ENCODE assay signal across 17 cellular contexts in the genomic region with DNA sequence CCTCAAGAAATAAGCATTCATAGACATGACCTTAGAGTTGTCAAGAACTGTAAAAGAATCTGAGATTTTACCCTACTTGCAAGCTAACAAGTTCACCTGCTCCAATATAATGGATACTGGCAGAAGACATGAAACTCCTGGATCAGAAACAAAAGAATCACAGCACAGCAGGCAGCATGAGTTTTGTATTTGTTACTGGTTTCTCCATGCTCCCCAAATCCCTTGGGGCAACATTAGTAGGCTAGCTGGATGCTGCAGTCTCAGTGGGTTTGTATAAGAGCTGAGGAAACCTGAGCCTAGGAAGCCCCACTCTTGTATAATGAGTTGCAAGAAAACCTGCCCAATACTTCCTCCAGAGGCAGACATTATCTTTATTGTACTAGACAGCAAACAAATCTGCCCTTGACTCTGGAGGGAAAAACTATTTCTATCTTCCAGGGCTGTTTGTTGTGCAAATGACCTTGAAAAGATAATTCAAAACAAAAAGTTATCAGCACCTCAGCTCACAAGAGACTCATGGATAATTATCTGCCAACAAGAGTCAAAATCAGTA.
DNase-seq lines count a peak whose midpoint lies in the region; ATAC-seq and TF ChIP-seq lines count a peak whose summit lies in the region.
"Had no signal": no experiment of that assay in that cellular context is flagged by ENCODE, and none has a peak within 500 bp of the region (broad histone marks: within the 10 kb centered on the region; RNA-seq: fewer than 3 reads in every experiment).

No MANE protein-coding gene starts in this region.

- peak; percentile 66 for ATAC-seq in left colon
- ATAC-seq: GM23338 had no signal

- H3K4me3 Mint-ChIP-seq in activated naive CD4-positive, alpha-beta T cell treated with anti-CD3 and anti-CD28 coated beads for 36 hours = no peak overlapping the region
- H3K4me3 Mint-ChIP-seq: CD4-positive, alpha-beta memory T cell; GM23338 had no signal

- H3K36me3 ChIP-seq in HEK293 (ENCODE audit: control insufficient read depth in 2 of 2, insufficient read depth in 1 of 2, low read length in 2 of 2) = no peaks in the 10 kb centered on the region; a peak in 1 of 3 replicates
- H3K36me3 ChIP-seq: BLaER1, SJSA1 had no signal

- CTCF ChIA-PET in HEK293 (lab: Yijun Ruan, JAX) = no interaction called here
- CTCF ChIA-PET in activated naive CD4-positive, alpha-beta T cell treated with anti-CD3 and anti-CD28 coated beads for 36 hours (lab: Charles Lee) = no interaction called here

- POLR2A ChIA-PET in HEK293 (lab: Yijun Ruan, JAX) = no interaction called here

- H3K9me3 ChIP-seq in HEK293 (ENCODE audit: control insufficient read depth, insufficient read depth, low read depth, low read length) = no peaks in the 10 kb centered on the region
- H3K9me3 ChIP-seq: BLaER1, SJSA1 had no signal

- peaks cover 2% of the 10 kb centered on the region for H3K27me3 Mint-ChIP-seq in activated naive CD4-positive, alpha-beta T cell treated with anti-CD3 and anti-CD28 coated beads for 36 hours (ENCODE audit: low read depth)

- intact Hi-C loops in left colon (cut with DNase I, micrococcal nuclease) = no loop called here
- intact Hi-C loops in activated naive CD4-positive, alpha-beta T cell treated with anti-CD3 and anti-CD28 coated beads for 36 hours (cut with micrococcal nuclease) = no loop called here

- no peak overlapping the region for H3K27ac ChIP-seq in HEK293 (ENCODE audit: extremely low read depth, low read depth, low read length)
- H3K27ac ChIP-seq: BLaER1, PC-9, SJSA1 had no signal

- no peak for TF ChIP-seq CTCF in HEK293 (tag by site-specific recombination; IDR thresholded peaks at IDR 0.05)

- DNase-seq in NCI-H2171 treated with DMSO at 0.1 percent for 48 hours (lab: John Stamatoyannopoulos, UW) (peak; percentile 4), NCI-H2171 (lab: John Stamatoyannopoulos, UW) (no peak), NCI-H69 (lab: John Stamatoyannopoulos, UW) (peak; percentile 56), left colon (no peak), NCI-H526 (lab: John Stamatoyannopoulos, UW) (no peak)
- no peak for DNase-seq in activated naive CD4-positive, alpha-beta T cell treated with anti-CD3 and anti-CD28 coated beads for 36 hours
- DNase-seq: CD4-positive, alpha-beta memory T cell; DMS53; EL; HCEC 1CT; NCI-H1092 treated with DMSO at 0.1 percent for 48 hours; NCI-H1694 treated with DMSO at 0.1 percent for 48 hours; PC-9 had no signal

- H3K27ac Mint-ChIP-seq in activated naive CD4-positive, alpha-beta T cell treated with anti-CD3 and anti-CD28 coated beads for 36 hours = no peak overlapping the region
- H3K27ac Mint-ChIP-seq: CD4-positive, alpha-beta memory T cell; GM23338 had no signal

- H3K4me1 Mint-ChIP-seq in activated naive CD4-positive, alpha-beta T cell treated with anti-CD3 and anti-CD28 coated beads for 36 hours (ENCODE audit: low read depth) = no peaks in the 10 kb centered on the region
- H3K4me1 Mint-ChIP-seq: GM23338 had no signal

- no peak overlapping the region for H3K4me3 ChIP-seq in HEK293 (ENCODE audit: low read depth, low read length)
- H3K4me3 ChIP-seq: BLaER1, GM23338, PC-9, SJSA1 had no signal

- no peaks in the 10 kb centered on the region for H3K36me3 Mint-ChIP-seq in activated naive CD4-positive, alpha-beta T cell treated with anti-CD3 and anti-CD28 coated beads for 36 hours (ENCODE audit: low read depth)

- H3K4me1 ChIP-seq in HEK293 (ENCODE audit: control insufficient read depth, insufficient read depth, low read length) = no peaks in the 10 kb centered on the region
- H3K4me1 ChIP-seq: BLaER1 had no signal

- no peaks in the 10 kb centered on the region for H3K9me3 Mint-ChIP-seq in activated naive CD4-positive, alpha-beta T cell treated with anti-CD3 and anti-CD28 coated beads for 36 hours
- H3K9me3 Mint-ChIP-seq: GM23338 had no signal

TF ChIP-seq in HEK293, 187 proteins besides CTCF, POLR2A, EP300 and RAD21:
- TF ChIP-seq, protein P1, sequence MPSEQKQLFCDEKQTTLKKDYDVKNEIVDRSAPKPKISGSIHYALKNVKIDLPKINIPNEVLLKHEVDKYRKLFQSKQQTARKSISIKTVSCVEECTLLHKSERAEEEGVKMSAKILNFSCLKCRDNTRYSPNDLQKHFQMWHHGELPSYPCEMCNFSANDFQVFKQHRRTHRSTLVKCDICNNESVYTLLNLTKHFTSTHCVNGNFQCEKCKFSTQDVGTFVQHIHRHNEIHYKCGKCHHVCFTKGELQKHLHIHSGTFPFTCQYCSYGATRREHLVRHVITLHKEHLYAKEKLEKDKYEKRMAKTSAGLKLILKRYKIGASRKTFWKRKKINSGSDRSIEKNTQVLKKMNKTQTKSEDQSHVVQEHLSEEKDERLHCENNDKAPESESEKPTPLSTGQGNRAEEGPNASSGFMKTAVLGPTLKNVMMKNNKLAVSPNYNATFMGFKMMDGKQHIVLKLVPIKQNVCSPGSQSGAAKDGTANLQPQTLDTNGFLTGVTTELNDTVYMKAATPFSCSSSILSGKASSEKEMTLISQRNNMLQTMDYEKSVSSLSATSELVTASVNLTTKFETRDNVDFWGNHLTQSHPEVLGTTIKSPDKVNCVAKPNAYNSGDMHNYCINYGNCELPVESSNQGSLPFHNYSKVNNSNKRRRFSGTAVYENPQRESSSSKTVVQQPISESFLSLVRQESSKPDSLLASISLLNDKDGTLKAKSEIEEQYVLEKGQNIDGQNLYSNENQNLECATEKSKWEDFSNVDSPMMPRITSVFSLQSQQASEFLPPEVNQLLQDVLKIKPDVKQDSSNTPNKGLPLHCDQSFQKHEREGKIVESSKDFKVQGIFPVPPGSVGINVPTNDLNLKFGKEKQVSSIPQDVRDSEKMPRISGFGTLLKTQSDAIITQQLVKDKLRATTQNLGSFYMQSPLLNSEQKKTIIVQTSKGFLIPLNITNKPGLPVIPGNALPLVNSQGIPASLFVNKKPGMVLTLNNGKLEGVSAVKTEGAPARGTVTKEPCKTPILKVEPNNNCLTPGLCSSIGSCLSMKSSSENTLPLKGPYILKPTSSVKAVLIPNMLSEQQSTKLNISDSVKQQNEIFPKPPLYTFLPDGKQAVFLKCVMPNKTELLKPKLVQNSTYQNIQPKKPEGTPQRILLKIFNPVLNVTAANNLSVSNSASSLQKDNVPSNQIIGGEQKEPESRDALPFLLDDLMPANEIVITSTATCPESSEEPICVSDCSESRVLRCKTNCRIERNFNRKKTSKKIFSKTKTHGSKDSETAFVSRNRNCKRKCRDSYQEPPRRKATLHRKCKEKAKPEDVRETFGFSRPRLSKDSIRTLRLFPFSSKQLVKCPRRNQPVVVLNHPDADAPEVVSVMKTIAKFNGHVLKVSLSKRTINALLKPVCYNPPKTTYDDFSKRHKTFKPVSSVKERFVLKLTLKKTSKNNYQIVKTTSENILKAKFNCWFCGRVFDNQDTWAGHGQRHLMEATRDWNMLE (tag by site-specific recombination; conservative IDR thresholded peaks at IDR 0.05; ENCODE audit: low read depth) = no peak
- TF ChIP-seq SETDB1 (IDR thresholded peaks at IDR 0.05; ENCODE audit: insufficient read length, low read length) (peak; percentile 65), TRIM28 (IDR thresholded peaks at IDR 0.05; ENCODE audit: borderline replicate concordance, low read length) (peak; percentile 76; the same call in 1 of the 2 replicates), MZF1 (tag by site-specific recombination; IDR thresholded peaks at IDR 0.05; ENCODE audit: borderline replicate concordance) (peak; percentile 28; the same call in 1 of the 2 replicates), ZNF426 (tag by site-specific recombination; IDR thresholded peaks at IDR 0.05) (no peak)
TF ChIP-seq in HEK293: peak in this region for 3.

Comparison
In these comparisons a context has a peak if more than half of its experiments do, and no peak if none do; other contexts are left out.
1. DNase-seq: peak in NCI-H2171 treated with DMSO at 0.1 percent for 48 hours (single experiment) and NCI-H69 (single experiment); none in NCI-H2171 (single experiment), left colon (0 of 2), NCI-H526 (0 of 2) and activated naive CD4-positive, alpha-beta T cell treated with anti-CD3 and anti-CD28 coated beads for 36 hours (single experiment).